10 cellular contexts compared by ENCODE assay signal in genomic region chr5:148790545-148791333, GRCh38. TPM values are rescaled to one million over a fixed set of nuclear protein-coding genes. Genes with fewer than 3 reads are reported as not detected.
DNase-seq lines count a peak whose midpoint lies in the region; ATAC-seq lines count a peak whose summit lies in the region.
"Had no signal": no experiment of that assay in that cellular context is flagged by ENCODE, and none has a peak within 500 bp of the region (broad histone marks: within the 10 kb centered on the region; RNA-seq: fewer than 3 reads in every experiment).

No MANE protein-coding gene starts in this region.

- H3K4me1 Mint-ChIP-seq in activated naive CD8-positive, alpha-beta T cell (ENCODE audit: low read depth), result peaks cover 10% of the 10 kb centered on the region
- peaks cover 0 to 2% (median 0%) of the 10 kb centered on the region in 3 donors for H3K4me1 Mint-ChIP-seq in T-cell
- H3K4me1 Mint-ChIP-seq: CD4-positive, CD25-positive, alpha-beta regulatory T cell had no signal

- intact Hi-C loops in left colon (cut with DNase I, micrococcal nuclease), result no loop called here

- no peaks in the 10 kb centered on the region for H3K36me3 Mint-ChIP-seq in activated naive CD8-positive, alpha-beta T cell
- H3K36me3 Mint-ChIP-seq in T-cell, result no peaks in the 10 kb centered on the region
- H3K36me3 Mint-ChIP-seq: CD4-positive, CD25-positive, alpha-beta regulatory T cell; IgD-negative memory B cell had no signal

- CTCF ChIA-PET in T-cell (lab: Charles Lee), result no interaction called here

- DNase-seq in inferior parietal cortex (ENCODE audit: extremely low spot score), result no peak
- no peak for DNase-seq in left colon
- DNase-seq in T-cell, result no peak
- DNase-seq in NCI-H748 treated with DMSO at 0.1 percent for 48 hours (lab: John Stamatoyannopoulos, UW), result no peak

- H3K4me3 Mint-ChIP-seq in activated naive CD8-positive, alpha-beta T cell, result no peak overlapping the region
- no peak overlapping the region for H3K4me3 Mint-ChIP-seq in T-cell
- H3K4me3 Mint-ChIP-seq: CD4-positive, CD25-positive, alpha-beta regulatory T cell; IgD-negative memory B cell had no signal

- ATAC-seq in GM18498 (IDR thresholded peaks at IDR 0.05; ENCODE audit: unreplicated experiment), result peak; percentile 18
- ATAC-seq in GM21360 (IDR thresholded peaks at IDR 0.05; ENCODE audit: unreplicated experiment), result peak; percentile 14
- peak; percentile 28 for ATAC-seq in HG03066 (IDR thresholded peaks at IDR 0.05; ENCODE audit: low read depth, unreplicated experiment)
- no peak for ATAC-seq in left colon
- no peak for ATAC-seq in T-cell (replicated peaks in 1 of 4)

- no peaks in the 10 kb centered on the region for H3K9me3 Mint-ChIP-seq in activated naive CD8-positive, alpha-beta T cell (ENCODE audit: low read depth)
- H3K9me3 Mint-ChIP-seq in T-cell, result no peaks in the 10 kb centered on the region
- H3K9me3 Mint-ChIP-seq: IgD-negative memory B cell had no signal

- H3K27ac Mint-ChIP-seq in activated naive CD8-positive, alpha-beta T cell, result peak overlapping the region; percentile 36
- no peak overlapping the region for H3K27ac Mint-ChIP-seq in T-cell
- H3K27ac Mint-ChIP-seq: CD4-positive, CD25-positive, alpha-beta regulatory T cell; IgD-negative memory B cell had no signal

- H3K27me3 Mint-ChIP-seq in activated naive CD8-positive, alpha-beta T cell, result peaks cover 5% of the 10 kb centered on the region
- peaks cover 3 to 8% of the 10 kb centered on the region in 2 donors for H3K27me3 Mint-ChIP-seq in T-cell

- POLR2A ChIA-PET in T-cell (lab: Charles Lee), result no interaction called here

RNA-seq across cellular contexts. Expression of gene ADRB2, which starts 35.7 kb away (rescaled TPM):
- total RNA-seq in left colon, result 1 to 10 TPM in 1 of 2 donors, under 1 TPM in 1; 0.55 to 1.4 TPM
- total RNA-seq in T-cell, result 10 to 100 TPM in 1 of 5 donors, 1 to 10 TPM in 4; 2.3 to 11.3 (median 7.2) TPM

Comparison
In these comparisons a context has a peak if more than half of its experiments do, and no peak if none do; other contexts are left out.
1. ATAC-seq: peak in GM18498 (single experiment), GM21360 (single experiment) and HG03066 (single experiment); none in left colon (single experiment) and T-cell (0 of 4).